ENCODE assay signal across 22 cellular contexts in genomic region chr15:80803580-80804525, GRCh38. TPM values are rescaled to one million over a fixed set of nuclear protein-coding genes. Genes with fewer than 3 reads are reported as not detected.
DNase-seq lines count a peak whose midpoint lies in the region; ATAC-seq, FAIRE-seq and TF ChIP-seq lines count a peak whose summit lies in the region.
"Had no signal": no experiment of that assay in that cellular context is flagged by ENCODE, and none has a peak within 500 bp of the region (broad histone marks: within the 10 kb centered on the region; RNA-seq: fewer than 3 reads in every experiment).

No MANE protein-coding gene starts in this region.

- H3K36me3 ChIP-seq in bronchial epithelial cell (ENCODE audit: control insufficient read depth, insufficient read depth, low read length): no peaks in the 10 kb centered on the region
- H3K36me3 ChIP-seq: heart right ventricle, neutrophil, thoracic aorta had no signal

- H3K4me1 Mint-ChIP-seq in activated CD4-positive, alpha-beta memory T cell treated with anti-CD3 and anti-CD28 coated beads, Interleukin-2, amount 10 ng/mL, durations not matched to agents 7 days and 5 days: peaks cover 19% of the 10 kb centered on the region
- H3K4me1 Mint-ChIP-seq: brain had no signal

- no peak overlapping the region for H3K4me3 ChIP-seq in bronchial epithelial cell (ENCODE audit: low read depth, low read length)
- H3K4me3 ChIP-seq: heart right ventricle, thoracic aorta had no signal

- POLR2A ChIA-PET in activated CD4-positive, alpha-beta memory T cell treated with anti-CD3 and anti-CD28 coated beads, Interleukin-2, amount 10 ng/mL, durations not matched to agents 7 days and 5 days (lab: Charles Lee): interaction anchor here (2.2 kb wide), 1 partner anchor 18 kb away, joined by 6 read pairs; no protein-coding TSS in a partner anchor

- no peaks in the 10 kb centered on the region for H3K36me3 Mint-ChIP-seq in activated CD4-positive, alpha-beta memory T cell treated with anti-CD3 and anti-CD28 coated beads, Interleukin-2, amount 10 ng/mL, durations not matched to agents 7 days and 5 days (ENCODE audit: low read depth)
- H3K36me3 Mint-ChIP-seq: brain; CD8-positive, alpha-beta memory T cell had no signal

- CTCF ChIA-PET in activated CD4-positive, alpha-beta memory T cell treated with anti-CD3 and anti-CD28 coated beads, Interleukin-2, amount 10 ng/mL, durations not matched to agents 7 days and 5 days (lab: Charles Lee): interaction anchor here (0.9 to 3.7 kb wide), 4 partner anchors 11 to 462 kb away, joined by 3 to 20 read pairs (median 4); partner anchors contain the start of gene CEMIP

- FAIRE-seq in bronchial epithelial cell (lab: Jason Lieb, UNC): no peak
- FAIRE-seq: A204.1, GM12892 had no signal

- H3K27ac Mint-ChIP-seq in activated CD4-positive, alpha-beta memory T cell treated with anti-CD3 and anti-CD28 coated beads, Interleukin-2, amount 10 ng/mL, durations not matched to agents 7 days and 5 days: peak overlapping the region; percentile 32
- H3K27ac Mint-ChIP-seq: brain, HFFc6 had no signal

- no peaks in the 10 kb centered on the region for H3K27me3 ChIP-seq in bronchial epithelial cell (ENCODE audit: control insufficient read depth, insufficient read depth, low read length)
- H3K27me3 ChIP-seq: heart right ventricle had no signal

- H3K9me3 Mint-ChIP-seq in activated CD4-positive, alpha-beta memory T cell treated with anti-CD3 and anti-CD28 coated beads, Interleukin-2, amount 10 ng/mL, durations not matched to agents 7 days and 5 days: no peaks in the 10 kb centered on the region
- H3K9me3 Mint-ChIP-seq: CD8-positive, alpha-beta memory T cell; HFFc6 had no signal

- peak; percentile 20 to 30 for DNase-seq in activated CD4-positive, alpha-beta T cell treated with anti-CD3 and anti-CD28 coated beads for 24 hours (ENCODE audit: low read depth in 2 of 2)
- no peak for DNase-seq in activated CD4-positive, alpha-beta T cell treated with anti-CD3 and anti-CD28 coated beads, Interleukin-2, amount 50 U/mL, for 1 hour
- no peak for DNase-seq in activated CD4-positive, alpha-beta memory T cell treated with anti-CD3 and anti-CD28 coated beads, Interleukin-2, amount 10 ng/mL, durations not matched to agents 7 days and 5 days
- DNase-seq in bronchial epithelial cell (ENCODE audit: low read depth) (peak; percentile 15), NCI-H774 (lab: John Stamatoyannopoulos, UW) (no peak), DMS153 treated with DMSO at 0.1 percent for 48 hours (lab: John Stamatoyannopoulos, UW; ENCODE audit: unreplicated experiment) (no peak)
- peak; percentile 9 to 36 for DNase-seq in stimulated activated CD8-positive, alpha-beta memory T cell treated with anti-CD3 and anti-CD28 coated beads, Interleukin-15, amount 100 ng/mL, for 48 hours (ENCODE audit: low read depth in 2 of 2)
- DNase-seq: CD8-positive, alpha-beta memory T cell; heart right ventricle; HFFc6; KG1; midbrain; NCI-H1105; Right ventricle myocardium superior had no signal

- H3K27me3 Mint-ChIP-seq in activated CD4-positive, alpha-beta memory T cell treated with anti-CD3 and anti-CD28 coated beads, Interleukin-2, amount 10 ng/mL, durations not matched to agents 7 days and 5 days: peaks cover 3% of the 10 kb centered on the region
- H3K27me3 Mint-ChIP-seq: brain had no signal

- no peak for ATAC-seq in GM21526 (IDR thresholded peaks at IDR 0.05; ENCODE audit: low FRiP score, unreplicated experiment)
- ATAC-seq: heart right ventricle, sciatic nerve had no signal

- no peak overlapping the region for H3K4me3 Mint-ChIP-seq in activated CD4-positive, alpha-beta memory T cell treated with anti-CD3 and anti-CD28 coated beads, Interleukin-2, amount 10 ng/mL, durations not matched to agents 7 days and 5 days
- H3K4me3 Mint-ChIP-seq: brain, HFFc6 had no signal

- TF ChIP-seq CTCF in bronchial epithelial cell (IDR thresholded peaks at IDR 0.05; ENCODE audit: insufficient read depth, low read length, severe bottlenecking): no peak

RNA-seq across cellular contexts. Expression of gene CEMIP, which starts 24.7 kb away (rescaled TPM):
- total RNA-seq in activated CD4-positive, alpha-beta memory T cell treated with anti-CD3 and anti-CD28 coated beads, Interleukin-2, amount 10 ng/mL, durations not matched to agents 7 days and 5 days: not detected
- total RNA-seq in bronchial epithelial cell: 2.9 and 5.3 TPM in 2 replicates
- total RNA-seq: CD8-positive, alpha-beta memory T cell; G401; Right ventricle myocardium superior had no signal

Comparison
In these comparisons a context has a peak if more than half of its experiments do, and no peak if none do; other contexts are left out.
1. DNase-seq: peak in activated CD4-positive, alpha-beta T cell treated with anti-CD3 and anti-CD28 coated beads for 24 hours (2 of 2), bronchial epithelial cell (single experiment) and stimulated activated CD8-positive, alpha-beta memory T cell treated with anti-CD3 and anti-CD28 coated beads, Interleukin-15, amount 100 ng/mL, for 48 hours (2 of 2); none in activated CD4-positive, alpha-beta T cell treated with anti-CD3 and anti-CD28 coated beads, Interleukin-2, amount 50 U/mL, for 1 hour (single experiment), activated CD4-positive, alpha-beta memory T cell treated with anti-CD3 and anti-CD28 coated beads, Interleukin-2, amount 10 ng/mL, durations not matched to agents 7 days and 5 days (single experiment), NCI-H774 (single experiment) and DMS153 treated with DMSO at 0.1 percent for 48 hours (single experiment).